8 cellular contexts compared by ENCODE assay signal in genomic region chr2:117994729-117995128, GRCh38.
"Had no signal": no experiment of that assay in that cellular context is flagged by ENCODE, and none has a peak within 500 bp of the region (broad histone marks: within the 10 kb centered on the region; RNA-seq: fewer than 3 reads in every experiment).

No MANE protein-coding gene starts in this region.

- H3K4me3 Mint-ChIP-seq: HFFc6 had no signal

- H3K27ac Mint-ChIP-seq: HFFc6 had no signal

- DNase-seq: GM23248, GOT3, H7, HFFc6, IMR-90 had no signal

- H3K27ac ChIP-seq: GM23248, HL-60 had no signal

- H3K9me3 ChIP-seq: HAP-1 had no signal

- H3K9ac ChIP-seq: GM23248 had no signal

- ATAC-seq: HCT116 had no signal

- H3K4me3 ChIP-seq: GM23248, HAP-1 had no signal

- H3K4me1 ChIP-seq: HAP-1 had no signal
